In the genomic region with DNA sequence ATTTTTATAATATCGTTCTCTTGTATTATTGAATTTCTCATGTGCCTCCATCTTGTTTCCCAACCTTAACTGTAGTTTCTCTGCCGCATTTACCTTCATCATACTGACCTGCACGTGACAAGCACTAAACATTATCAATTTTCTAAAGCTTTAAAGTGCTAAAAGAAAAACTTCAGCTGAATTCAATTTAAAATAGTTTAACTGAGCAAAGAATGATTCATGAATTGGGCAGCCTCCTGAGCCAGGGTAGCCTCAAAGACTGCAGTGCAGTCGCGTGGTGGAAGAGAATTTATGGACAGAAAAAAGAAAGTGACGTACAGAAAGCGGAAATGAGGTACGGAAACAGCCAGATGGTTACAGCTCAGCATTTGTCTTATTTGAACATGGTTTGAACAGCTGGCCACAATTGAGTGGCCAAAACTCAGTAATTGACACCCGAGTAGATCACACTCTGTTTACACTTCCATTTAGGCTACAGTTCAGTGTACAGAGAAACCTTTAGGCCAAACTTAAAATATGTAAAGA, we compare ENCODE assay signal across 16 cellular contexts. TPM values are rescaled to one million over a fixed set of nuclear protein-coding genes. Genes with fewer than 3 reads are reported as not detected.
DNase-seq lines count a peak whose midpoint lies in the region; ATAC-seq and TF ChIP-seq lines count a peak whose summit lies in the region.
"Had no signal": no experiment of that assay in that cellular context is flagged by ENCODE, and none has a peak within 500 bp of the region (broad histone marks: within the 10 kb centered on the region; RNA-seq: fewer than 3 reads in every experiment).

No MANE protein-coding gene starts in this region.

- H3K4me3 ChIP-seq in AG10803 (ENCODE audit: low read length) = no peak overlapping the region
- no peak overlapping the region for H3K4me3 ChIP-seq in CD8-positive, alpha-beta T cell (ENCODE audit: low read depth, low read length)
- H3K4me3 ChIP-seq: heart left ventricle, left lung, SJSA1 had no signal

- no peaks in the 10 kb centered on the region for H3K9me3 Mint-ChIP-seq in HFFc6
- no peaks in the 10 kb centered on the region for H3K9me3 Mint-ChIP-seq in CD8-positive, alpha-beta T cell
- H3K9me3 Mint-ChIP-seq: IgD-negative memory B cell; naive thymus-derived CD4-positive, alpha-beta T cell had no signal

- no peak overlapping the region for H3K27ac Mint-ChIP-seq in HFFc6
- H3K27ac Mint-ChIP-seq in CD8-positive, alpha-beta T cell = no peak overlapping the region
- H3K27ac Mint-ChIP-seq: activated CD8-positive, alpha-beta memory T cell treated with anti-CD3 and anti-CD28 coated beads, Interleukin-2, amount 10 ng/mL, durations not matched to agents 7 days and 5 days; IgD-negative memory B cell had no signal

- ATAC-seq in CD8-positive, alpha-beta T cell = no peak
- no peak for ATAC-seq in sciatic nerve
- ATAC-seq: activated CD8-positive, alpha-beta memory T cell treated with anti-CD3 and anti-CD28 coated beads, Interleukin-2, amount 10 ng/mL, durations not matched to agents 7 days and 5 days; heart left ventricle; left lung; naive thymus-derived CD4-positive, alpha-beta T cell had no signal

- no peaks in the 10 kb centered on the region for H3K27me3 ChIP-seq in CD8-positive, alpha-beta T cell (ENCODE audit: insufficient read depth, low read length)
- H3K27me3 ChIP-seq: heart left ventricle, left lung had no signal

- POLR2A ChIA-PET in CD8-positive, alpha-beta T cell (lab: Charles Lee) = no interaction called here

- TF ChIP-seq CTCF in AG10803 (conservative IDR thresholded peaks at IDR 0.05; ENCODE audit: low read length) = no peak
- no peak for TF ChIP-seq CTCF in HFFc6 (IDR thresholded peaks at IDR 0.05)
- TF ChIP-seq CTCF in CD8-positive, alpha-beta T cell (IDR thresholded peaks at IDR 0.05) = no peak

- H3K27me3 Mint-ChIP-seq in HFFc6 (ENCODE audit: insufficient read depth) = peaks cover 4% of the 10 kb centered on the region
- H3K27me3 Mint-ChIP-seq in CD8-positive, alpha-beta T cell (ENCODE audit: low read depth) = no peaks in the 10 kb centered on the region

- CTCF ChIA-PET in CD8-positive, alpha-beta T cell (lab: Charles Lee) = interaction anchor here (1.0 kb wide), 1 partner anchor 53 kb away, joined by 4 read pairs; a partner anchor contains a TSS

- H3K9me3 ChIP-seq in CD8-positive, alpha-beta T cell (ENCODE audit: low read length) = no peaks in the 10 kb centered on the region
- H3K9me3 ChIP-seq: heart left ventricle, left lung, SJSA1 had no signal

- H3K4me1 Mint-ChIP-seq in HFFc6 (ENCODE audit: low read depth) = peaks cover 13% of the 10 kb centered on the region
- peaks cover 5% of the 10 kb centered on the region for H3K4me1 Mint-ChIP-seq in CD8-positive, alpha-beta T cell (ENCODE audit: low read depth)

- H3K4me1 ChIP-seq in CD8-positive, alpha-beta T cell (ENCODE audit: insufficient read depth, low read length) = peaks cover 6% of the 10 kb centered on the region

- H3K4me3 Mint-ChIP-seq in HFFc6 = no peak overlapping the region
- H3K4me3 Mint-ChIP-seq in CD8-positive, alpha-beta T cell = no peak overlapping the region
- H3K4me3 Mint-ChIP-seq: activated CD8-positive, alpha-beta memory T cell treated with anti-CD3 and anti-CD28 coated beads, Interleukin-2, amount 10 ng/mL, durations not matched to agents 7 days and 5 days had no signal

- no peak overlapping the region for H3K27ac ChIP-seq in CD8-positive, alpha-beta T cell (ENCODE audit: low read depth, low read length)
- H3K27ac ChIP-seq: heart left ventricle, left lung, SJSA1 had no signal

- peak; percentile 63 for DNase-seq in AG10803 (ENCODE audit: low read depth)
- peak; percentile 8 for DNase-seq in HFFc6
- peak; percentile 88 for DNase-seq in NCI-H2171 treated with DMSO at 0.1 percent for 48 hours (lab: John Stamatoyannopoulos, UW)
- DNase-seq in SHP77 (lab: John Stamatoyannopoulos, UW) = peak; percentile 92 to 93
- no peak for DNase-seq in CD8-positive, alpha-beta T cell
- DNase-seq in sciatic nerve (ENCODE audit: low spot score) = no peak
- DNase-seq in iPS-NIHi11 (ENCODE audit: low spot score) = no peak
- no peak for DNase-seq in dermis blood vessel endothelial cell
- DNase-seq: activated CD8-positive, alpha-beta memory T cell treated with anti-CD3 and anti-CD28 coated beads, Interleukin-2, amount 10 ng/mL, durations not matched to agents 7 days and 5 days; heart left ventricle; left lung; naive thymus-derived CD4-positive, alpha-beta T cell; retina; stimulated activated CD4-positive, alpha-beta T cell treated with anti-CD3 and anti-CD28 coated beads, Interleukin-4, amount 100 ng/mL, for 1 hour had no signal

- H3K36me3 ChIP-seq in CD8-positive, alpha-beta T cell (ENCODE audit: insufficient read depth, low read length) = no peaks in the 10 kb centered on the region
- H3K36me3 ChIP-seq: heart left ventricle, left lung had no signal

- H3K36me3 Mint-ChIP-seq in HFFc6 (ENCODE audit: low read depth) = no peaks in the 10 kb centered on the region
- no peaks in the 10 kb centered on the region for H3K36me3 Mint-ChIP-seq in CD8-positive, alpha-beta T cell
- H3K36me3 Mint-ChIP-seq: activated CD8-positive, alpha-beta memory T cell treated with anti-CD3 and anti-CD28 coated beads, Interleukin-2, amount 10 ng/mL, durations not matched to agents 7 days and 5 days; IgD-negative memory B cell; naive thymus-derived CD4-positive, alpha-beta T cell had no signal

- intact Hi-C loops in CD8-positive, alpha-beta T cell (cut with DNase I, micrococcal nuclease) = no loop called here
- intact Hi-C loops in sciatic nerve (cut with DNase I) = no loop called here

RNA-seq across cellular contexts. Expression of a gene that starts 4.2 kb away (rescaled TPM):
- total RNA-seq in HFFc6 (2021; fragmentation: NEBNext Ultra II Directional; extraction: Animal tissue kit (Norgen Biotek cat#: 25700)) = 1 to 10 TPM; 5.2 to 6.7 (median 6.0) TPM
- total RNA-seq in CD8-positive, alpha-beta T cell = 1 to 10 TPM; 2.3 to 2.6 TPM
- total RNA-seq in sciatic nerve (19.1 TPM), dermis blood vessel endothelial cell (24.1 and 32.8 TPM in 2 replicates)

RNA-seq across cellular contexts. Expression of a gene that starts 53.4 kb away (rescaled TPM):
- 10 to 100 TPM in 4 of 6 experiments, 1 to 10 TPM in 2; 9.4 to 12.8 (median 10.8) TPM for total RNA-seq in HFFc6 (2021; fragmentation: NEBNext Ultra II Directional; extraction: Animal tissue kit (Norgen Biotek cat#: 25700))
- total RNA-seq in CD8-positive, alpha-beta T cell = 10 to 100 TPM; 13.8 to 14.0 TPM
- total RNA-seq in sciatic nerve (13.2 TPM), dermis blood vessel endothelial cell (6.2 and 7.5 TPM in 2 replicates)

Comparison
In these comparisons a context has a peak if more than half of its experiments do, and no peak if none do; other contexts are left out.
1. DNase-seq: peak in AG10803 (single experiment), HFFc6 (single experiment), NCI-H2171 treated with DMSO at 0.1 percent for 48 hours (single experiment) and SHP77 (2 of 2); none in CD8-positive, alpha-beta T cell (0 of 7), sciatic nerve (single experiment), iPS-NIHi11 (single experiment) and dermis blood vessel endothelial cell (single experiment).